Comparison of ENCODE assay signal across 17 cellular contexts in the genomic region with DNA sequence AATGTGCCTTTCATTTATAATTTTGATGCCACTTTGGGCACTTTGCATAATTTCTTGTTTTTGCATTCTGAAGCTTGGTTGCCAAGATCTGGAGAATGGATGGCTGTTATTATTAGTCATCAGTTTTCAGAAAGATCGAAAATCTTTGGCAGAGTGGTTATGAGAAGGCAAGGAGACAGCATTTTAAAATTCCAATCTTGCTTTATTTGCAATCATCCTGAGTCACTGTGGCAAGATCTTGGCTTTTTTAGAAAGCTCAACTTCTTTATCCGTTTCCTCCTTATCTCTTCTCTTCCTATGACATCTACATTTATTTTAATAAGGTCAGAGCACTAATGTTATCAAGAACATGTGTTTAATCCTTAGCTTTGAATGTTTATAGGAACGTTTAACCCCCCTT. TPM values are rescaled to one million over a fixed set of nuclear protein-coding genes. Genes with fewer than 3 reads are reported as not detected.
DNase-seq lines count a peak whose midpoint lies in the region; ATAC-seq and TF ChIP-seq lines count a peak whose summit lies in the region.
"Had no signal": no experiment of that assay in that cellular context is flagged by ENCODE, and none has a peak within 500 bp of the region (broad histone marks: within the 10 kb centered on the region; RNA-seq: fewer than 3 reads in every experiment).

No MANE protein-coding gene starts in this region.

- H3K36me3 ChIP-seq in SJSA1 = no peaks in the 10 kb centered on the region
- H3K36me3 ChIP-seq in parathyroid adenoma (ENCODE audit: control insufficient read depth, insufficient read depth, low read length) = no peaks in the 10 kb centered on the region
- H3K36me3 ChIP-seq: MG63 had no signal

- H3K27me3 ChIP-seq in SJSA1 (replicated peaks) (no peaks in the 10 kb centered on the region), parathyroid adenoma (ENCODE audit: control insufficient read depth, insufficient read depth, low read length) (no peaks in the 10 kb centered on the region)
- H3K27me3 ChIP-seq: MG63 had no signal

- H3K4me2 ChIP-seq in parathyroid adenoma (ENCODE audit: low read length) = no peak overlapping the region

- DNase-seq in EL = peak; percentile 77
- no peak for DNase-seq in SJSA1 (ENCODE audit: low read depth in 1 of 2, low spot score in 2 of 2)
- DNase-seq in epithelial cell of esophagus (ENCODE audit: low read depth) = peak; percentile 55
- no peak for DNase-seq in activated T-cell treated with anti-CD3 and anti-CD28 coated beads, Interleukin-2, amount 50 U/mL, for 72 hours
- no peak for DNase-seq in activated naive CD4-positive, alpha-beta T cell treated with anti-CD3 and anti-CD28 coated beads, Interleukin-2, amount 10 ng/mL, durations not matched to agents 7 days and 5 days
- no peak for DNase-seq in stimulated activated naive B cell treated with anti-CD40 and anti-IgM and Interleukin-4, amounts not matched to agents 10 μg/mL and 1 μg/mL and 100 μg/mL, for 72 hours
- DNase-seq in kidney tubule cell (ENCODE audit: low spot score) = no peak
- DNase-seq: activated CD4-positive, alpha-beta T cell treated with anti-CD3 and anti-CD28 coated beads, Interleukin-2, amount 50 U/mL, for 4 hours; activated naive CD4-positive, alpha-beta T cell treated with anti-CD3 and anti-CD28 coated beads for 36 hours; CD4-positive, CD25-positive, alpha-beta regulatory T cell; effector CD8-positive, alpha-beta T cell; H9; stimulated activated naive CD8-positive, alpha-beta T cell treated with anti-CD3 and anti-CD28 coated beads, Interleukin-15, Interleukin-2, amounts not matched to agents 100 U/mL and 50 U/mL, for 24 hours had no signal

- H3K27ac Mint-ChIP-seq in activated T-cell treated with anti-CD3 and anti-CD28 coated beads, Interleukin-2, amount 50 U/mL, for 72 hours = no peak overlapping the region
- H3K27ac Mint-ChIP-seq in activated naive CD4-positive, alpha-beta T cell treated with anti-CD3 and anti-CD28 coated beads, Interleukin-2, amount 10 ng/mL, durations not matched to agents 7 days and 5 days = no peak overlapping the region
- no peak overlapping the region for H3K27ac Mint-ChIP-seq in stimulated activated naive B cell treated with anti-CD40 and anti-IgM and Interleukin-4, amounts not matched to agents 10 μg/mL and 1 μg/mL and 100 μg/mL, for 72 hours
- H3K27ac Mint-ChIP-seq: activated naive CD4-positive, alpha-beta T cell treated with anti-CD3 and anti-CD28 coated beads for 36 hours; CD4-positive, CD25-positive, alpha-beta regulatory T cell had no signal

- H3K27me3 Mint-ChIP-seq in activated T-cell treated with anti-CD3 and anti-CD28 coated beads, Interleukin-2, amount 50 U/mL, for 72 hours (ENCODE audit: low read depth) = no peaks in the 10 kb centered on the region
- no peaks in the 10 kb centered on the region for H3K27me3 Mint-ChIP-seq in activated naive CD4-positive, alpha-beta T cell treated with anti-CD3 and anti-CD28 coated beads, Interleukin-2, amount 10 ng/mL, durations not matched to agents 7 days and 5 days
- H3K27me3 Mint-ChIP-seq in stimulated activated naive B cell treated with anti-CD40 and anti-IgM and Interleukin-4, amounts not matched to agents 10 μg/mL and 1 μg/mL and 100 μg/mL, for 72 hours = no peaks in the 10 kb centered on the region

- no peak overlapping the region for H3K4me3 Mint-ChIP-seq in activated T-cell treated with anti-CD3 and anti-CD28 coated beads, Interleukin-2, amount 50 U/mL, for 72 hours
- H3K4me3 Mint-ChIP-seq in activated naive CD4-positive, alpha-beta T cell treated with anti-CD3 and anti-CD28 coated beads, Interleukin-2, amount 10 ng/mL, durations not matched to agents 7 days and 5 days = no peak overlapping the region
- no peak overlapping the region for H3K4me3 Mint-ChIP-seq in stimulated activated naive B cell treated with anti-CD40 and anti-IgM and Interleukin-4, amounts not matched to agents 10 μg/mL and 1 μg/mL and 100 μg/mL, for 72 hours
- H3K4me3 Mint-ChIP-seq: activated naive CD4-positive, alpha-beta T cell treated with anti-CD3 and anti-CD28 coated beads for 36 hours; CD4-positive, CD25-positive, alpha-beta regulatory T cell; H9; neural crest cell had no signal

- H3K4me1 ChIP-seq in SJSA1 (replicated peaks) = peaks cover 47% of the 10 kb centered on the region
- peaks cover 6% of the 10 kb centered on the region for H3K4me1 ChIP-seq in parathyroid adenoma

- no peaks in the 10 kb centered on the region for H3K36me3 Mint-ChIP-seq in activated T-cell treated with anti-CD3 and anti-CD28 coated beads, Interleukin-2, amount 50 U/mL, for 72 hours (ENCODE audit: insufficient read depth in 2 of 2)
- no peaks in the 10 kb centered on the region for H3K36me3 Mint-ChIP-seq in activated naive CD4-positive, alpha-beta T cell treated with anti-CD3 and anti-CD28 coated beads, Interleukin-2, amount 10 ng/mL, durations not matched to agents 7 days and 5 days
- H3K36me3 Mint-ChIP-seq in stimulated activated naive B cell treated with anti-CD40 and anti-IgM and Interleukin-4, amounts not matched to agents 10 μg/mL and 1 μg/mL and 100 μg/mL, for 72 hours = no peaks in the 10 kb centered on the region

- TF ChIP-seq CTCF in epithelial cell of esophagus (IDR thresholded peaks at IDR 0.05; ENCODE audit: insufficient read depth, low read depth, low read length, missing control alignments) = no peak
- TF ChIP-seq CTCF in parathyroid adenoma (IDR thresholded peaks at IDR 0.05) = no peak

- peak overlapping the region; percentile 34 for H3K27ac ChIP-seq in SJSA1
- peak overlapping the region; percentile 37 for H3K27ac ChIP-seq in parathyroid adenoma
- H3K27ac ChIP-seq: SK-N-MC had no signal

- no peaks in the 10 kb centered on the region for H3K4me1 Mint-ChIP-seq in activated T-cell treated with anti-CD3 and anti-CD28 coated beads, Interleukin-2, amount 50 U/mL, for 72 hours (ENCODE audit: low read depth)
- H3K4me1 Mint-ChIP-seq in activated naive CD4-positive, alpha-beta T cell treated with anti-CD3 and anti-CD28 coated beads, Interleukin-2, amount 10 ng/mL, durations not matched to agents 7 days and 5 days = no peaks in the 10 kb centered on the region
- no peaks in the 10 kb centered on the region for H3K4me1 Mint-ChIP-seq in stimulated activated naive B cell treated with anti-CD40 and anti-IgM and Interleukin-4, amounts not matched to agents 10 μg/mL and 1 μg/mL and 100 μg/mL, for 72 hours
- H3K4me1 Mint-ChIP-seq: CD4-positive, CD25-positive, alpha-beta regulatory T cell had no signal

- H3K4me3 ChIP-seq in SJSA1 = no peak overlapping the region
- H3K4me3 ChIP-seq in epithelial cell of esophagus (ENCODE audit: low read length) = no peak overlapping the region
- H3K4me3 ChIP-seq in parathyroid adenoma (ENCODE audit: low read depth, low read length) = no peak overlapping the region
- H3K4me3 ChIP-seq: MG63, SK-N-MC had no signal

- no peaks in the 10 kb centered on the region for H3K79me2 ChIP-seq in parathyroid adenoma

- CTCF ChIA-PET in activated naive CD4-positive, alpha-beta T cell treated with anti-CD3 and anti-CD28 coated beads, Interleukin-2, amount 10 ng/mL, durations not matched to agents 7 days and 5 days (lab: Charles Lee) = interaction anchor here (4.2 kb wide), 1 partner anchor 11 kb away, joined by 23 read pairs; no protein-coding TSS in a partner anchor

- H3K9me3 ChIP-seq in SJSA1 (replicated peaks) = no peaks in the 10 kb centered on the region
- H3K9me3 ChIP-seq in parathyroid adenoma (ENCODE audit: control insufficient read depth, low read length) = no peaks in the 10 kb centered on the region

- H2AFZ ChIP-seq in parathyroid adenoma = peak overlapping the region; percentile 74

- H3K9ac ChIP-seq in parathyroid adenoma = no peak overlapping the region

- no peak for ATAC-seq in activated T-cell treated with anti-CD3 and anti-CD28 coated beads, Interleukin-2, amount 50 U/mL, for 72 hours (replicated peaks in 1 of 2)
- ATAC-seq in stimulated activated naive B cell treated with anti-CD40 and anti-IgM and Interleukin-4, amounts not matched to agents 10 μg/mL and 1 μg/mL and 100 μg/mL, for 72 hours (replicated peaks) = no peak
- ATAC-seq: stimulated activated naive CD8-positive, alpha-beta T cell treated with anti-CD3 and anti-CD28 coated beads, Interleukin-15, Interleukin-2, amounts not matched to agents 100 U/mL and 50 U/mL, for 24 hours had no signal

- no peaks in the 10 kb centered on the region for H3K9me3 Mint-ChIP-seq in activated T-cell treated with anti-CD3 and anti-CD28 coated beads, Interleukin-2, amount 50 U/mL, for 72 hours
- H3K9me3 Mint-ChIP-seq in activated naive CD4-positive, alpha-beta T cell treated with anti-CD3 and anti-CD28 coated beads, Interleukin-2, amount 10 ng/mL, durations not matched to agents 7 days and 5 days = no peaks in the 10 kb centered on the region
- H3K9me3 Mint-ChIP-seq in stimulated activated naive B cell treated with anti-CD40 and anti-IgM and Interleukin-4, amounts not matched to agents 10 μg/mL and 1 μg/mL and 100 μg/mL, for 72 hours = peaks cover 0 to 3% of the 10 kb centered on the region in 2 donors
- H3K9me3 Mint-ChIP-seq: activated naive CD4-positive, alpha-beta T cell treated with anti-CD3 and anti-CD28 coated beads for 36 hours; CD4-positive, CD25-positive, alpha-beta regulatory T cell had no signal

RNA-seq across cellular contexts. Expression of a gene that starts 31.1 kb away (rescaled TPM):
- 15.0 and 25.3 TPM in 2 replicates for total RNA-seq in SJSA1 (2014; rRNA removed; shearing (Covaris generic))
- 10 to 100 TPM; 21.6 to 21.8 TPM for total RNA-seq in activated T-cell treated with anti-CD3 and anti-CD28 coated beads, Interleukin-2, amount 50 U/mL, for 72 hours

RNA-seq across cellular contexts. Expression of a gene that starts 33.2 kb away (rescaled TPM):
- total RNA-seq in SJSA1 (2014; rRNA removed; shearing (Covaris generic)) = 3.8 and 4.9 TPM in 2 replicates
- 10 to 100 TPM; 32.3 to 43.8 TPM for total RNA-seq in activated T-cell treated with anti-CD3 and anti-CD28 coated beads, Interleukin-2, amount 50 U/mL, for 72 hours

Comparison
In these comparisons a context has a peak if more than half of its experiments do, and no peak if none do; other contexts are left out.
1. DNase-seq: peak in EL (single experiment) and epithelial cell of esophagus (single experiment); none in SJSA1 (0 of 2), activated T-cell treated with anti-CD3 and anti-CD28 coated beads, Interleukin-2, amount 50 U/mL, for 72 hours (0 of 2), activated naive CD4-positive, alpha-beta T cell treated with anti-CD3 and anti-CD28 coated beads, Interleukin-2, amount 10 ng/mL, durations not matched to agents 7 days and 5 days (single experiment), stimulated activated naive B cell treated with anti-CD40 and anti-IgM and Interleukin-4, amounts not matched to agents 10 μg/mL and 1 μg/mL and 100 μg/mL, for 72 hours (single experiment) and kidney tubule cell (single experiment).